In genomic region chr9:14831661-14832060, GRCh38 we compare ENCODE assay signal across 2 cellular contexts.
A peak's percentile ranks its signal among the peaks of the same experiment; 100 is the strongest.
TF ChIP-seq lines count a peak whose summit lies in the region.

No MANE protein-coding gene starts in this region.

TF ChIP-seq in HepG2, 621 proteins besides CTCF, POLR2A, EP300 and RAD21:
- 0 out of 2 replicates have a peak, but pooled peaks have one; percentile 20 for TF ChIP-seq ZFP91 (CRISPR knock-in tag; IDR thresholded peaks at IDR 0.05; ENCODE audit: borderline replicate concordance)
- TF ChIP-seq ZNF710 (CRISPR knock-in tag; IDR thresholded peaks at IDR 0.05; ENCODE audit: borderline replicate concordance), result no peak
- TF ChIP-seq ZNF782 (CRISPR knock-in tag; IDR thresholded peaks at IDR 0.05; ENCODE audit: borderline replicate concordance), result no peak

TF ChIP-seq in K562, 482 proteins besides CTCF, POLR2A, EP300 and RAD21 (continued from another document):
- TF ChIP-seq ZNF395 (CRISPR knock-in tag; IDR thresholded peaks at IDR 0.05), result no peak
- TF ChIP-seq FUS (optimal IDR thresholded peaks at IDR 0.05; ENCODE audit: low read depth, low read length), result no peak
- no peak for TF ChIP-seq CHD7 (IDR thresholded peaks at IDR 0.05; ENCODE audit: low read depth, low read length)
- TF ChIP-seq RBM39 (optimal IDR thresholded peaks at IDR 0.05; ENCODE audit: low read depth, low read length), result no peak
- no peak for TF ChIP-seq U2AF2 (optimal IDR thresholded peaks at IDR 0.05; ENCODE audit: low read depth, low read length)
- TF ChIP-seq FOXO4 (CRISPR knock-in tag; IDR thresholded peaks at IDR 0.05), result no peak
- no peak for TF ChIP-seq ARID3B (CRISPR knock-in tag; IDR thresholded peaks at IDR 0.05; ENCODE audit: borderline replicate concordance)
- 0 out of 2 replicates have a peak, but pooled peaks have one; percentile 30 for TF ChIP-seq MGA (IDR thresholded peaks at IDR 0.05)
- TF ChIP-seq BHLHE40 (IDR thresholded peaks at IDR 0.05; ENCODE audit: low read length), result 0 out of 2 replicates have a peak, but pooled peaks have one; percentile 24
- peak; percentile 21; the same call in 1 of the 2 replicates for TF ChIP-seq CXXC5 (CRISPR knock-in tag; IDR thresholded peaks at IDR 0.05)
- peak in 1 of 2 experiments; percentile 48 for TF ChIP-seq E2F6 (IDR thresholded peaks at IDR 0.05; ENCODE audit: borderline replicate concordance in 1 of 2, extremely low read depth in 1 of 2, insufficient read depth in 1 of 2, insufficient read length in 1 of 2, low read depth in 1 of 2, low read length in 1 of 2, poor library complexity in 1 of 2, severe bottlenecking in 1 of 2)
- TF ChIP-seq BRD4 (IDR thresholded peaks at IDR 0.05), result no peak
- no peak for TF ChIP-seq ZNF639 (CRISPR knock-in tag; conservative IDR thresholded peaks at IDR 0.05 in 1 of 2, IDR thresholded peaks at IDR 0.05 in 1 of 2)
- no peak for TF ChIP-seq SMARCB1 (IDR thresholded peaks at IDR 0.05; ENCODE audit: insufficient read length, low read depth)
TF ChIP-seq in K562: peak in this region for 5.
